In the genomic region with DNA sequence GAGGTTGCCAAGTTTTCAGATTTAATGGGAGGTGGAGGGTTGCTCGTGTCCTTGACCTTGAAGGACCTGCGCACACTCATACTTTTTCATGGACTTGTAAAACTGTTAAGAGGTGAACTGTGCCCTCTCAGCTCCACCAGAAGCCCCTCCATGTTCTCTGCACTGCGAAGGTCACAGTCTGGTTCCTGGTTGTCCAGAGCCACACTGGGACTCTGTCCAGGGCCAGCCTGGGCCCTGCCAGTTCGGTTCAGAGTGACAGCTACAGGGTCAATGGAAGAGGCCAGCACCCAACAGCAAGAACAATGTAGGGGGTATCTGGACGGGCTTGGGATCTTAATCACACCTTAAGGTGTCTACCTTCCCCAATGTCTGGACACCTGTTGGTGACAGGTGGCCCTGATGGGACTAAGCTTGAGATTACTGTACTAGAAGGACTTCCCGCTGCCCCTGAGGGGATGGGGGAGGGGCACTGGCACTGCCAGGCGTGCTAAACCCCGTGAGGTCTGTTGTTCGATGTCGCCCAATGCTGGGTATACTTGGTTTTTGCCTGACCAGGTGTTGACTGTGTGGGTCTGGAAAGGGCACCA, we compare ENCODE assay signal across 9 cellular contexts. TPM values are rescaled to one million over a fixed set of nuclear protein-coding genes. Genes with fewer than 3 reads are reported as not detected.
DNase-seq lines count a peak whose midpoint lies in the region; ATAC-seq and TF ChIP-seq lines count a peak whose summit lies in the region.
"Had no signal": no experiment of that assay in that cellular context is flagged by ENCODE, and none has a peak within 500 bp of the region (broad histone marks: within the 10 kb centered on the region; RNA-seq: fewer than 3 reads in every experiment).

No MANE protein-coding gene starts in this region.

- peak overlapping the region; percentile 69 for H4K91ac ChIP-seq in trophoblast cell (ENCODE audit: low read depth, low read length)

- H4K12ac ChIP-seq in trophoblast cell (ENCODE audit: low read depth, low read length) = no peak overlapping the region

- no peak for TF ChIP-seq POLR2A in heart left ventricle (IDR thresholded peaks at IDR 0.05)

- H2AFZ ChIP-seq in DND-41 (ENCODE audit: low read depth, low read length) (peak overlapping the region; percentile 82), trophoblast cell (ENCODE audit: insufficient read depth, low read length, poor library complexity) (peak overlapping the region; percentile 82)

- DNase-seq in DND-41 (peak; percentile 18), heart left ventricle (peak in 1 of 5 donors; percentile 35), trophoblast cell (no peak), HK-2 (ENCODE audit: unreplicated experiment) (no peak), NCI-H345 (lab: John Stamatoyannopoulos, UW) (no peak), NCI-H1092 (lab: John Stamatoyannopoulos, UW) (no peak)
- DNase-seq in activated CD8-positive, alpha-beta memory T cell treated with anti-CD3 and anti-CD28 coated beads, Interleukin-2, amount 50 U/mL, for 4 hours = peak; percentile 16

- H3K27me3 ChIP-seq in DND-41 (ENCODE audit: insufficient read depth, low read length, poor library complexity) = no peaks in the 10 kb centered on the region
- no peaks in the 10 kb centered on the region for H3K27me3 ChIP-seq in heart left ventricle
- H3K27me3 ChIP-seq in trophoblast cell (ENCODE audit: insufficient read depth, low read length) = no peaks in the 10 kb centered on the region

- H3K14ac ChIP-seq in trophoblast cell (ENCODE audit: low read length) = peak overlapping the region; percentile 40

- no peaks in the 10 kb centered on the region for H3K9me3 ChIP-seq in DND-41 (ENCODE audit: insufficient read depth, low read length, severe bottlenecking)
- H3K9me3 ChIP-seq in heart left ventricle = peaks cover 0 to 7% (median 0%) of the 10 kb centered on the region in 12 donors
- no peaks in the 10 kb centered on the region for H3K9me3 ChIP-seq in trophoblast cell (ENCODE audit: insufficient read depth, low read depth, low read length)

- H3K4me3 ChIP-seq in DND-41 (ENCODE audit: low read depth in 1 of 2, low read length in 2 of 2) = peak overlapping the region; percentile 20 to 64; a peak in 3 of 4 replicates
- H3K4me3 ChIP-seq in heart left ventricle = peak overlapping the region; percentile 2 to 62 (median 50)
- peak overlapping the region; percentile 20 for H3K4me3 ChIP-seq in trophoblast cell (ENCODE audit: low read depth, low read length)

- H3K79me2 ChIP-seq in DND-41 (ENCODE audit: insufficient read depth, low read length) = no peaks in the 10 kb centered on the region
- H3K79me2 ChIP-seq in trophoblast cell (ENCODE audit: control insufficient read depth, insufficient read depth, low read length, poor library complexity) = peaks cover 2% of the 10 kb centered on the region

- peaks cover 16% of the 10 kb centered on the region for H3K79me1 ChIP-seq in trophoblast cell (ENCODE audit: low read length)

- H3K4me1 ChIP-seq in DND-41 (ENCODE audit: insufficient read depth, low read length) = peaks cover 46% of the 10 kb centered on the region
- H3K4me1 ChIP-seq in heart left ventricle = peaks cover 0 to 37% (median 22%) of the 10 kb centered on the region in 12 donors
- H3K4me1 ChIP-seq in trophoblast cell (ENCODE audit: control insufficient read depth in 1 of 2, insufficient read depth in 2 of 2, low read length in 2 of 2) = peaks cover 16 to 27% of the 10 kb centered on the region in 2 experiments

- H3K36me3 ChIP-seq in DND-41 (ENCODE audit: insufficient read depth, low read length) (no peaks in the 10 kb centered on the region), heart left ventricle (no peaks in the 10 kb centered on the region), trophoblast cell (ENCODE audit: control insufficient read depth in 1 of 2, insufficient read depth in 2 of 2, low read length in 2 of 2) (no peaks in the 10 kb centered on the region)

- intact Hi-C loops in heart left ventricle (cut with DNase I) = loop anchor here in 6 of 10 donors (1.0 to 10.0 kb wide), 5 partner anchors 61 to 79 kb away; a partner anchor contains a TSS

- peak overlapping the region; percentile 1 for H3K18ac ChIP-seq in trophoblast cell (ENCODE audit: low read length)

- ATAC-seq in DND-41 (ENCODE audit: insufficient read depth, low read depth) (no peak), heart left ventricle (peak in 3 of 4 donors; percentile 15 to 41 (median 15)), GM21528 (IDR thresholded peaks at IDR 0.05; ENCODE audit: low FRiP score, unreplicated experiment) (no peak)

- peak overlapping the region; percentile 33 for H2BK12ac ChIP-seq in trophoblast cell (ENCODE audit: low read length)

- peak overlapping the region; percentile 7 for H2BK5ac ChIP-seq in trophoblast cell (ENCODE audit: low read depth, low read length, poor library complexity)

- no peak overlapping the region for H3K4ac ChIP-seq in trophoblast cell (ENCODE audit: low read depth, low read length)

- H3K27ac ChIP-seq in DND-41 (ENCODE audit: low read length) (peak overlapping the region; percentile 92), heart left ventricle (peak overlapping the region; percentile 62 to 96 (median 81)), trophoblast cell (ENCODE audit: low read depth, low read length) (peak overlapping the region; percentile 67)

- H3K4me2 ChIP-seq in DND-41 (ENCODE audit: insufficient read depth, low read length) (peak overlapping the region; percentile 82), trophoblast cell (ENCODE audit: low read length) (peak overlapping the region; percentile 64)

- peak overlapping the region; percentile 85 for H2BK120ac ChIP-seq in trophoblast cell (ENCODE audit: insufficient read depth, low read length, poor library complexity)

- H2AK5ac ChIP-seq in trophoblast cell (ENCODE audit: low read length) = no peak overlapping the region

- no peaks in the 10 kb centered on the region for H4K20me1 ChIP-seq in DND-41 (ENCODE audit: insufficient read depth, low read length)

- WGBS in heart left ventricle, 4 donors = 62 to 68% (median 65%) methylated on average over 9 to 10 of the region's 10 CpGs
- no CpG with 5 or more reads among the region's 10 CpGs for WGBS in trophoblast cell (ENCODE audit: extremely low coverage, insufficient coverage, insufficient read length)

- TF ChIP-seq CTCF in DND-41 (IDR thresholded peaks at IDR 0.05; ENCODE audit: borderline replicate concordance, extremely low read depth, low read length, poor library complexity, severe bottlenecking) = no peak
- no peak for TF ChIP-seq CTCF in heart left ventricle (IDR thresholded peaks at IDR 0.05)

- H4K8ac ChIP-seq in trophoblast cell (ENCODE audit: low read depth, low read length) = peak overlapping the region; percentile 92

- H3K9ac ChIP-seq in DND-41 (ENCODE audit: low read depth, low read length) = peak overlapping the region; percentile 66
- peak overlapping the region; percentile 43 for H3K9ac ChIP-seq in trophoblast cell (ENCODE audit: low read length)

- H3K23ac ChIP-seq in trophoblast cell (ENCODE audit: low read length) = no peak overlapping the region

RNA-seq across cellular contexts. Expression of a gene that starts 34.7 kb away (rescaled TPM):
- total RNA-seq in heart left ventricle = under 1 TPM in 1 of 9 donors, not detected in 8; 0.13 TPM
- polyA plus RNA-seq in heart left ventricle = under 1 TPM in 1 of 2 donors, not detected in 1; 0.06 TPM
- polyA plus RNA-seq in trophoblast cell (2013) = 0.03 and 0.06 TPM in 2 replicates
- total RNA-seq: lung microvascular endothelial cell had no signal

RNA-seq across cellular contexts. Expression of a gene that starts 59.8 kb away (rescaled TPM):
- total RNA-seq in heart left ventricle = 10 to 100 TPM; 73.0 to 95.3 (median 79.4) TPM
- polyA plus RNA-seq in heart left ventricle = 100 to 1,000 TPM in 1 of 2 donors, 10 to 100 TPM in 1; 91.3 to 197 TPM
- polyA plus RNA-seq in trophoblast cell (2013) = 118 and 122 TPM in 2 replicates

Comparison
In these comparisons a context has a peak if more than half of its experiments do, and no peak if none do; other contexts are left out.
1. ATAC-seq: peak in heart left ventricle (3 of 4); none in DND-41 (single experiment) and GM21528 (single experiment).
2. DNase-seq: peak in DND-41 (single experiment) and activated CD8-positive, alpha-beta memory T cell treated with anti-CD3 and anti-CD28 coated beads, Interleukin-2, amount 50 U/mL, for 4 hours (single experiment); none in trophoblast cell (0 of 2), HK-2 (single experiment), NCI-H345 (single experiment) and NCI-H1092 (single experiment).
3. Peak in every context shown above with its lines, with median percentiles within 50 percentile points of each other: H3K27ac ChIP-seq and H3K4me3 ChIP-seq.